In the genomic region with DNA sequence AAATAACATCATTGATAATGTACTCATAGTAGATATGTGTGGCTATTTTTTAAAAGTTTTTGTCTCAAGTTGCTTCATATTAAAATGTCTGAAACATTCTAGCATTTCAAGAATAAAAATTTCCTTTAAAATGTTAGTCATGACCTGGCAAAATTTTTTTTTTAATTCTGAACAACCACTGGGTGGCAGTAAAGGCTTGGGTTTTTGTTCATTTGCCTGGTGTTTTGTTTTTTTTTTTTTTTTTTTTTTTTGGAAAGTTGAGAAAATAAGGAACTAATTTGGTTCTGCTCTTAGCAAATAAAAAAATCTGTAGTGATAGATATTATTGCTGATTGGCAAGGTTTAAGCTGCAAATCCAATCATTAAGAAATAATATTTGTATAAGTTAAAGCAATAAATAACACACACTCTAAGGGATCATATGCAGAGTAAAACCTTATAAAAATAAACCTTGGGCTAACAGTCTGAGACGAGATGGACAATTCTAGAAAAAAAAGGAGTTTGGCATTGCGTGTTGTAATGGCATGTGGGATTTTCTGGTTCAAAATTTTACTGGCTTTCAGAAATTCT, we compare ENCODE assay signal across 8 cellular contexts.
DNase-seq lines count a peak whose midpoint lies in the region; ATAC-seq and TF ChIP-seq lines count a peak whose summit lies in the region.

No MANE protein-coding gene starts in this region.

- H3K36me3 ChIP-seq in gastroesophageal sphincter (no peaks in the 10 kb centered on the region), thoracic aorta (no peaks in the 10 kb centered on the region)

- TF ChIP-seq EP300 in gastroesophageal sphincter (IDR thresholded peaks at IDR 0.05), result no peak

- TF ChIP-seq CTCF in gastroesophageal sphincter (IDR thresholded peaks at IDR 0.05) (peak in 3 of 4 experiments; percentile 48 to 56 (median 52)), thoracic aorta (IDR thresholded peaks at IDR 0.05) (peak; percentile 33)

- ATAC-seq in gastroesophageal sphincter (no peak), thoracic aorta (ENCODE audit: insufficient number of reproducible peaks, low FRiP score, low read depth) (no peak)

- 13 to 14% methylated on average over 2 of the region's 2 CpGs for WGBS in gastroesophageal sphincter (ENCODE audit: low coverage in 1 of 2), 2 donors

- H3K27me3 ChIP-seq in gastroesophageal sphincter (no peaks in the 10 kb centered on the region), thoracic aorta (replicated peaks; ENCODE audit: insufficient read depth) (no peaks in the 10 kb centered on the region)

- no peak for TF ChIP-seq POLR2A in gastroesophageal sphincter (IDR thresholded peaks at IDR 0.05)

- in situ Hi-C loops in Caki2 (cut with HindIII; ENCODE audit: low pct_unique_long_range_greater_than_20kb, low sequenced_read_pairs), result no loop called here

- H3K4me1 ChIP-seq in gastroesophageal sphincter (no peaks in the 10 kb centered on the region), thoracic aorta (ENCODE audit: control insufficient read depth in 1 of 2, low read depth in 2 of 2) (no peaks in the 10 kb centered on the region)

- no peaks in the 10 kb centered on the region for H3K9me3 ChIP-seq in gastroesophageal sphincter
- H3K9me3 ChIP-seq in thoracic aorta, result no peaks in the 10 kb centered on the region

- DNase-seq in Caki2 (ENCODE audit: low read depth) (peak; percentile 52), HCEC 1CT (peak; percentile 9), RPMI8226 (peak; percentile 21), thoracic aorta (ENCODE audit: low spot score) (no peak), NCI-H2107 treated with DMSO at 0.1 percent for 48 hours (lab: John Stamatoyannopoulos, UW; ENCODE audit: unreplicated experiment) (no peak), HuH-7.5 (ENCODE audit: low spot score) (no peak), NCI-H2196 treated with DMSO at 0.1 percent for 48 hours (lab: John Stamatoyannopoulos, UW; ENCODE audit: unreplicated experiment) (no peak)

- H3K4me3 ChIP-seq in gastroesophageal sphincter, result no peak overlapping the region
- H3K4me3 ChIP-seq in thoracic aorta, result no peak overlapping the region

- H3K27ac ChIP-seq in gastroesophageal sphincter (no peak overlapping the region), thoracic aorta (no peak overlapping the region)

Comparison
In these comparisons a context has a peak if more than half of its experiments do, and no peak if none do; other contexts are left out.
1. DNase-seq: peak in Caki2 (single experiment), HCEC 1CT (single experiment) and RPMI8226 (single experiment); none in thoracic aorta (single experiment), NCI-H2107 treated with DMSO at 0.1 percent for 48 hours (single experiment), HuH-7.5 (single experiment) and NCI-H2196 treated with DMSO at 0.1 percent for 48 hours (single experiment).